Comparison of ENCODE assay signal across 8 cellular contexts in genomic region chr1:153963850-153964331, GRCh38. TPM values are rescaled to one million over a fixed set of nuclear protein-coding genes. Genes with fewer than 3 reads are reported as not detected.
A peak's percentile ranks its signal among the peaks of the same experiment; 100 is the strongest.
DNase-seq lines count a peak whose midpoint lies in the region; ATAC-seq and TF ChIP-seq lines count a peak whose summit lies in the region.

No MANE protein-coding gene starts in this region.

- H3K4me3 ChIP-seq in Loucy (ENCODE audit: low read length, poor library complexity, severe bottlenecking): peak overlapping the region; percentile 80
- peak overlapping the region; percentile 65 to 75 for H3K4me3 ChIP-seq in ascending aorta

- TF ChIP-seq CTCF in Loucy (conservative IDR thresholded peaks at IDR 0.05; ENCODE audit: low read length) (no peak), ascending aorta (IDR thresholded peaks at IDR 0.05) (no peak)

- ATAC-seq in stimulated activated effector memory CD8-positive, alpha-beta T cell treated with anti-CD3 and anti-CD28 coated beads, Interleukin-12 subunit alpha, Interleukin-12 subunit beta, amount 100 ng/mL, for 72 hours: no peak

- peaks cover 65% of the 10 kb centered on the region for H3K79me2 ChIP-seq in Loucy (ENCODE audit: insufficient read depth, low read length)

- H3K4me1 ChIP-seq in Loucy (ENCODE audit: insufficient read depth, low read length, poor library complexity, severe bottlenecking) (peaks cover 47% of the 10 kb centered on the region), ascending aorta (peaks cover 18 to 35% of the 10 kb centered on the region in 2 donors)

- peaks cover 48% of the 10 kb centered on the region for H3K4me1 Mint-ChIP-seq in T-helper 2 cell treated with Interferon-gamma antibody and Interleukin-4, amounts not matched to agents 5 μg/mL and 100 μg/mL, for 36 hours (ENCODE audit: low read depth)
- peaks cover 61 to 72% of the 10 kb centered on the region in 2 donors for H3K4me1 Mint-ChIP-seq in immature natural killer cell
- peaks cover 66% of the 10 kb centered on the region for H3K4me1 Mint-ChIP-seq in stimulated activated effector memory CD8-positive, alpha-beta T cell treated with anti-CD3 and anti-CD28 coated beads, Interleukin-12 subunit alpha, Interleukin-12 subunit beta, amount 100 ng/mL, for 72 hours

- no peak for DNase-seq in T-helper 2 cell treated with Interferon-gamma antibody and Interleukin-4, amounts not matched to agents 5 μg/mL and 100 μg/mL, for 36 hours (ENCODE audit: low spot score)
- DNase-seq in T-helper 2 cell (no peak), ascending aorta (ENCODE audit: low spot score in 2 of 2) (no peak), immature natural killer cell (no peak), amniotic stem cell (lab: John Stamatoyannopoulos, UW) (no peak)
- DNase-seq in stimulated activated effector memory CD8-positive, alpha-beta T cell treated with anti-CD3 and anti-CD28 coated beads, Interleukin-12 subunit alpha, Interleukin-12 subunit beta, amount 100 ng/mL, for 72 hours (ENCODE audit: low spot score in 2 of 2): no peak
- no peak for DNase-seq in activated CD4-positive, CD25-positive, alpha-beta regulatory T cell (lab: John Stamatoyannopoulos, UW)

- peak overlapping the region; percentile 85 for H3K9ac ChIP-seq in Loucy (ENCODE audit: low read depth, low read length, poor library complexity, severe bottlenecking)

- H4K20me1 ChIP-seq in Loucy (ENCODE audit: insufficient read depth, low read length, poor library complexity, severe bottlenecking): peaks cover 6% of the 10 kb centered on the region

- no peaks in the 10 kb centered on the region for H3K9me3 Mint-ChIP-seq in T-helper 2 cell treated with Interferon-gamma antibody and Interleukin-4, amounts not matched to agents 5 μg/mL and 100 μg/mL, for 36 hours
- no peaks in the 10 kb centered on the region for H3K9me3 Mint-ChIP-seq in immature natural killer cell
- no peaks in the 10 kb centered on the region for H3K9me3 Mint-ChIP-seq in stimulated activated effector memory CD8-positive, alpha-beta T cell treated with anti-CD3 and anti-CD28 coated beads, Interleukin-12 subunit alpha, Interleukin-12 subunit beta, amount 100 ng/mL, for 72 hours

- peaks cover 17% of the 10 kb centered on the region for H3K36me3 Mint-ChIP-seq in T-helper 2 cell treated with Interferon-gamma antibody and Interleukin-4, amounts not matched to agents 5 μg/mL and 100 μg/mL, for 36 hours (ENCODE audit: low read depth)
- H3K36me3 Mint-ChIP-seq in immature natural killer cell: peaks cover 0 to 2% (median 0%) of the 10 kb centered on the region in 3 donors
- H3K36me3 Mint-ChIP-seq in stimulated activated effector memory CD8-positive, alpha-beta T cell treated with anti-CD3 and anti-CD28 coated beads, Interleukin-12 subunit alpha, Interleukin-12 subunit beta, amount 100 ng/mL, for 72 hours: peaks cover 41% of the 10 kb centered on the region

- H3K27me3 ChIP-seq in Loucy (ENCODE audit: insufficient read depth, low read length, poor library complexity, severe bottlenecking) (no peaks in the 10 kb centered on the region), ascending aorta (no peaks in the 10 kb centered on the region)

- no peaks in the 10 kb centered on the region for H3K9me2 ChIP-seq in Loucy (replicated peaks; ENCODE audit: low read depth, low read length)

- intact Hi-C loops in ascending aorta (cut with DNase I): loop anchor here (1.0 to 5.0 kb wide), 3 partner anchors 22 to 292 kb away; partner anchors contain the start of genes GATAD2B, ILF2 and RAB13

- H3K36me3 ChIP-seq in Loucy (ENCODE audit: insufficient read depth, low read length): no peaks in the 10 kb centered on the region
- H3K36me3 ChIP-seq in ascending aorta: peaks cover 10 to 14% of the 10 kb centered on the region in 2 donors

- H3K27ac ChIP-seq in ascending aorta: peak overlapping the region; percentile 91 to 96

- H3K27me3 Mint-ChIP-seq in T-helper 2 cell treated with Interferon-gamma antibody and Interleukin-4, amounts not matched to agents 5 μg/mL and 100 μg/mL, for 36 hours (ENCODE audit: low read depth): no peaks in the 10 kb centered on the region
- peaks cover 0 to 4% (median 3%) of the 10 kb centered on the region in 3 donors for H3K27me3 Mint-ChIP-seq in immature natural killer cell (ENCODE audit: low read depth in 3 of 3)

- H3K4me3 Mint-ChIP-seq in T-helper 2 cell treated with Interferon-gamma antibody and Interleukin-4, amounts not matched to agents 5 μg/mL and 100 μg/mL, for 36 hours: peak overlapping the region; percentile 83
- H3K4me3 Mint-ChIP-seq in immature natural killer cell: peak overlapping the region; percentile 89 to 96 (median 92)
- H3K4me3 Mint-ChIP-seq in stimulated activated effector memory CD8-positive, alpha-beta T cell treated with anti-CD3 and anti-CD28 coated beads, Interleukin-12 subunit alpha, Interleukin-12 subunit beta, amount 100 ng/mL, for 72 hours: peak overlapping the region; percentile 81

- H3K9me3 ChIP-seq in Loucy (ENCODE audit: insufficient read depth, low read depth, low read length) (no peaks in the 10 kb centered on the region), ascending aorta (no peaks in the 10 kb centered on the region)

- no peaks in the 10 kb centered on the region for H3F3A ChIP-seq in Loucy (ENCODE audit: low read depth)

- H2AFZ ChIP-seq in Loucy (ENCODE audit: low read length): peak overlapping the region; percentile 88; the same call in 1 of the 2 replicates

- peak overlapping the region; percentile 94 for H3K4me2 ChIP-seq in Loucy (ENCODE audit: low read depth, low read length, poor library complexity, severe bottlenecking)

- H3K27ac Mint-ChIP-seq in T-helper 2 cell treated with Interferon-gamma antibody and Interleukin-4, amounts not matched to agents 5 μg/mL and 100 μg/mL, for 36 hours: peak overlapping the region; percentile 87
- H3K27ac Mint-ChIP-seq in immature natural killer cell: peak overlapping the region; percentile 93 to 96 (median 95)
- peak overlapping the region; percentile 91 for H3K27ac Mint-ChIP-seq in stimulated activated effector memory CD8-positive, alpha-beta T cell treated with anti-CD3 and anti-CD28 coated beads, Interleukin-12 subunit alpha, Interleukin-12 subunit beta, amount 100 ng/mL, for 72 hours

RNA-seq across cellular contexts. Expression of gene SLC39A1, which starts 0.6 kb away (rescaled TPM):
- 86.3 TPM for total RNA-seq in ascending aorta
- polyA plus RNA-seq in immature natural killer cell: 10 to 100 TPM; 52.3 to 84.8 (median 54.6) TPM

RNA-seq across cellular contexts. Expression of gene CREB3L4, which starts 3.8 kb away (rescaled TPM):
- 6.3 TPM for total RNA-seq in ascending aorta
- 10 to 100 TPM; 10.0 to 17.6 (median 15.2) TPM for polyA plus RNA-seq in immature natural killer cell

RNA-seq across cellular contexts. Expression of gene CRTC2, which starts 5.5 kb away (rescaled TPM):
- total RNA-seq in ascending aorta: 10.1 TPM
- polyA plus RNA-seq in immature natural killer cell: 10 to 100 TPM; 13.0 to 31.2 (median 19.3) TPM

RNA-seq across cellular contexts. Expression of gene JTB, which starts 13.6 kb away (rescaled TPM):
- 166 TPM for total RNA-seq in ascending aorta
- 100 to 1,000 TPM; 365 to 460 (median 440) TPM for polyA plus RNA-seq in immature natural killer cell

RNA-seq across cellular contexts. Expression of gene DENND4B, which starts 17.4 kb away (rescaled TPM):
- total RNA-seq in ascending aorta: 80.0 TPM
- 10 to 100 TPM in 2 of 3 donors, 1 to 10 TPM in 1; 9.9 to 37.1 (median 11.5) TPM for polyA plus RNA-seq in immature natural killer cell
